9 cellular contexts compared by ENCODE assay signal in genomic region chr4:8269535-8270417, GRCh38. TPM values are rescaled to one million over a fixed set of nuclear protein-coding genes. Genes with fewer than 3 reads are reported as not detected.
DNase-seq lines count a peak whose midpoint lies in the region; ATAC-seq, FAIRE-seq and TF ChIP-seq lines count a peak whose summit lies in the region.
"Had no signal": no experiment of that assay in that cellular context is flagged by ENCODE, and none has a peak within 500 bp of the region (broad histone marks: within the 10 kb centered on the region; RNA-seq: fewer than 3 reads in every experiment).

HTRA3 (plus strand) TSS chr4:8269754; CDS start chr4:8269969, 215 bp downstream.

- H3K9ac ChIP-seq in endothelial cell of umbilical vein (replicated peaks; ENCODE audit: extremely low read depth, insufficient read depth, low read length) (peak within 1 kb of the TSS; percentile 21), SK-N-SH (no peak within 1 kb of the TSS)

- H3K79me2 ChIP-seq in endothelial cell of umbilical vein (ENCODE audit: control insufficient read depth, insufficient read depth, low read length): no peaks in the 10 kb centered on the region
- H3K79me2 ChIP-seq in SK-N-SH (ENCODE audit: insufficient read depth): no peaks in the 10 kb centered on the region

- no peaks in the 10 kb centered on the region for H3K4me1 Mint-ChIP-seq in stimulated activated naive CD8-positive, alpha-beta T cell treated with anti-CD3 and anti-CD28 coated beads, Interleukin-15, amount 100 ng/mL, for 72 hours

- TF ChIP-seq CTCF in endothelial cell of umbilical vein (IDR thresholded peaks at IDR 0.05; ENCODE audit: extremely low read depth in 1 of 2, insufficient read depth in 1 of 2, low read depth in 1 of 2, low read length in 2 of 2): no peak
- no peak for TF ChIP-seq CTCF in SK-N-SH (IDR thresholded peaks at IDR 0.05)

- H3K27ac Mint-ChIP-seq in stimulated activated naive CD8-positive, alpha-beta T cell treated with anti-CD3 and anti-CD28 coated beads, Interleukin-15, amount 100 ng/mL, for 72 hours: no peak within 1 kb of the TSS

- FAIRE-seq in endothelial cell of umbilical vein (lab: Jason Lieb, UNC): peak; percentile 75

- dilution Hi-C loops in endothelial cell of umbilical vein (cut with MboI; ENCODE audit: extremely low pct_ligation_motif_present, low sequenced_read_pairs): no loop called here

- H3K9me3 ChIP-seq in endothelial cell of umbilical vein (replicated peaks; ENCODE audit: control insufficient read depth, insufficient read depth, low read length) (no peaks in the 10 kb centered on the region), aorta (ENCODE audit: control insufficient read depth, low read length) (no peaks in the 10 kb centered on the region), SK-N-SH (no peaks in the 10 kb centered on the region)

- H3K4me3 Mint-ChIP-seq in stimulated activated naive CD8-positive, alpha-beta T cell treated with anti-CD3 and anti-CD28 coated beads, Interleukin-15, amount 100 ng/mL, for 72 hours: peak within 1 kb of the TSS in 1 of 2 donors; percentile 21

- H3K9me1 ChIP-seq in endothelial cell of umbilical vein (replicated peaks; ENCODE audit: control insufficient read depth, extremely low read depth, insufficient read depth, low read length): no peaks in the 10 kb centered on the region

- H3K4me3 ChIP-seq in endothelial cell of umbilical vein (replicated peaks in 1 of 3; ENCODE audit: insufficient read depth in 1 of 3, low read depth in 1 of 3, low read length in 3 of 3) (peak within 1 kb of the TSS in 2 of 3 experiments; percentile 24 to 32), aorta (ENCODE audit: low read length in 2 of 2) (peak within 1 kb of the TSS in 1 of 2 donors; percentile 33), SK-N-SH (ENCODE audit: low read depth in 2 of 2, low read length in 1 of 2) (no peak within 1 kb of the TSS)

- DNase-seq in stimulated activated naive CD8-positive, alpha-beta T cell treated with anti-CD3 and anti-CD28 coated beads, Interleukin-15, amount 100 ng/mL, for 72 hours: no peak
- DNase-seq in stimulated activated naive CD8-positive, alpha-beta T cell treated with anti-CD3 and anti-CD28 coated beads, Interleukin-15, Interleukin-2, amounts not matched to agents 100 U/mL and 50 U/mL, for 24 hours: no peak
- DNase-seq in endothelial cell of umbilical vein (ENCODE audit: low read depth, low spot score): peak; percentile 51
- DNase-seq in mucosa of gallbladder (ENCODE audit: low spot score): no peak
- DNase-seq in aorta: peak in 1 of 2 donors; percentile 72
- no peak for DNase-seq in KBM-7
- DNase-seq in stimulated activated CD4-positive, alpha-beta T cell treated with anti-CD3 and anti-CD28 coated beads, Interleukin-4, amount 100 ng/mL, for 1 hour: no peak
- DNase-seq in SK-N-SH: no peak
- DNase-seq: DMS79 treated with DMSO at 0.1 percent for 48 hours had no signal

- TF ChIP-seq POLR2A in endothelial cell of umbilical vein (IDR thresholded peaks at IDR 0.05; ENCODE audit: low read depth, low read length): peak; percentile 75

- CTCF ChIA-PET in endothelial cell of umbilical vein (lab: Charles Lee) (interaction anchor here (1.0 to 6.4 kb wide), 6 partner anchors 9 to 141 kb away, joined by 3 to 242 read pairs (median 5); no protein-coding TSS in a partner anchor), SK-N-SH (lab: Yijun Ruan, JAX) (interaction anchor here (0.9 kb wide), 1 partner anchor 134 kb away, joined by 3 read pairs; no protein-coding TSS in a partner anchor)

- no peaks in the 10 kb centered on the region for H3K9me3 Mint-ChIP-seq in stimulated activated naive CD8-positive, alpha-beta T cell treated with anti-CD3 and anti-CD28 coated beads, Interleukin-15, amount 100 ng/mL, for 72 hours

- no peak within 1 kb of the TSS for H3K27ac ChIP-seq in endothelial cell of umbilical vein (ENCODE audit: insufficient read depth, low read depth, low read length)
- no peak within 1 kb of the TSS for H3K27ac ChIP-seq in aorta (ENCODE audit: low read depth in 1 of 2, low read length in 2 of 2)
- no peak within 1 kb of the TSS for H3K27ac ChIP-seq in SK-N-SH (ENCODE audit: low read depth in 2 of 2, low read length in 1 of 2)

- H3K4me2 ChIP-seq in endothelial cell of umbilical vein (ENCODE audit: insufficient read depth, low read length) (peak within 1 kb of the TSS; percentile 57), SK-N-SH (no peak within 1 kb of the TSS)

- TF ChIP-seq EP300 in SK-N-SH (IDR thresholded peaks at IDR 0.05; ENCODE audit: borderline replicate concordance in 1 of 2, low read depth in 1 of 2, low read length in 1 of 2): no peak

- BruUV-seq in endothelial cell of umbilical vein (replicated peaks; lab: Mats Ljungman, UMichigan): no TSS peak

- TF ChIP-seq RAD21 in SK-N-SH (IDR thresholded peaks at IDR 0.05; ENCODE audit: low read length): no peak

- H3K4me1 ChIP-seq in endothelial cell of umbilical vein (ENCODE audit: control insufficient read depth, extremely low read depth, insufficient read depth, low read length): peaks cover 16% of the 10 kb centered on the region
- no peaks in the 10 kb centered on the region for H3K4me1 ChIP-seq in aorta (ENCODE audit: control insufficient read depth in 1 of 2, insufficient read depth in 2 of 2, low read length in 2 of 2)
- H3K4me1 ChIP-seq in SK-N-SH (ENCODE audit: control insufficient read depth in 1 of 2, insufficient read depth in 2 of 2, low read depth in 1 of 2, low read length in 1 of 2): peaks cover 0 to 48% of the 10 kb centered on the region in 2 experiments; a peak in 2 of 4 replicates

- peak; percentile 45 for ATAC-seq in stimulated activated naive CD8-positive, alpha-beta T cell treated with anti-CD3 and anti-CD28 coated beads, Interleukin-15, amount 100 ng/mL, for 72 hours
- no peak for ATAC-seq in stimulated activated naive CD8-positive, alpha-beta T cell treated with anti-CD3 and anti-CD28 coated beads, Interleukin-15, Interleukin-2, amounts not matched to agents 100 U/mL and 50 U/mL, for 24 hours
- peak; percentile 71 for ATAC-seq in aorta (ENCODE audit: low FRiP score)

- H3F3A ChIP-seq in SK-N-SH (replicated peaks; ENCODE audit: insufficient read depth): no peaks in the 10 kb centered on the region

- peaks cover 60% of the 10 kb centered on the region for H3K27me3 Mint-ChIP-seq in stimulated activated naive CD8-positive, alpha-beta T cell treated with anti-CD3 and anti-CD28 coated beads, Interleukin-15, amount 100 ng/mL, for 72 hours

- peak within 1 kb of the TSS; percentile 71 for H2AFZ ChIP-seq in endothelial cell of umbilical vein (ENCODE audit: low read depth, low read length)
- no peak within 1 kb of the TSS for H2AFZ ChIP-seq in SK-N-SH (ENCODE audit: low read depth)

- no peaks in the 10 kb centered on the region for H3K9me2 ChIP-seq in SK-N-SH

- H3K27me3 ChIP-seq in endothelial cell of umbilical vein (ENCODE audit: control insufficient read depth in 2 of 2, insufficient read depth in 2 of 2, low read length in 2 of 2) (no peaks in the 10 kb centered on the region), aorta (ENCODE audit: control insufficient read depth in 1 of 2, insufficient read depth in 2 of 2, low read length in 1 of 2) (no peaks in the 10 kb centered on the region), SK-N-SH (ENCODE audit: insufficient read depth) (no peaks in the 10 kb centered on the region)

- POLR2A ChIA-PET in endothelial cell of umbilical vein (lab: Charles Lee) (interaction anchor here (0.6 to 1.0 kb wide), 4 partner anchors 8 to 133 kb away, joined by 3 to 9 read pairs (median 4); no protein-coding TSS in a partner anchor), SK-N-SH (lab: Yijun Ruan, JAX) (no interaction called here)

- intact Hi-C loops in endothelial cell of umbilical vein (cut with micrococcal nuclease): loop anchor here (10.0 kb wide), 1 partner anchor 325 kb away; the partner anchor contains the start of gene CPZ
- intact Hi-C loops in aorta (cut with DNase I): loop anchor here in 1 of 2 donors (5.0 to 10.0 kb wide), 2 partner anchors 65 to 123 kb away; no protein-coding TSS in a partner anchor

- in situ Hi-C loops in KBM-7 (cut with MboI; ENCODE audit: low pct_unique_long_range_greater_than_20kb, low sequenced_read_pairs): no loop called here

- 2% methylated on average over 97 to 111 of the region's 111 CpGs for WGBS in aorta, 2 donors
- WGBS in SK-N-SH (ENCODE audit: low lambda C conversion rate): 90% methylated on average over 52 of the region's 111 CpGs

- H4K20me1 ChIP-seq in endothelial cell of umbilical vein (replicated peaks; ENCODE audit: control insufficient read depth, extremely low read depth, insufficient read depth, low read length) (no peaks in the 10 kb centered on the region), SK-N-SH (ENCODE audit: insufficient read depth) (no peaks in the 10 kb centered on the region)

- H3K36me3 ChIP-seq in endothelial cell of umbilical vein (ENCODE audit: control insufficient read depth in 2 of 2, extremely low read depth in 1 of 2, insufficient read depth in 2 of 2, low read length in 2 of 2) (no peaks in the 10 kb centered on the region), aorta (ENCODE audit: control insufficient read depth in 1 of 2, insufficient read depth in 2 of 2, low read length in 1 of 2) (no peaks in the 10 kb centered on the region), SK-N-SH (replicated peaks in 1 of 2; ENCODE audit: control insufficient read depth in 1 of 2, insufficient read depth in 2 of 2, low read length in 1 of 2) (no peaks in the 10 kb centered on the region)

TF ChIP-seq in endothelial cell of umbilical vein, 7 proteins besides CTCF, POLR2A, EP300 and RAD21:
- TF ChIP-seq EZH2 (IDR thresholded peaks at IDR 0.05; ENCODE audit: borderline replicate concordance, low read depth, low read length, severe bottlenecking): no peak
- TF ChIP-seq POLR2AphosphoS5 (IDR thresholded peaks at IDR 0.05; ENCODE audit: insufficient read depth, low read depth, low read length): peak; percentile 68

RNA-seq across cellular contexts. Expression of gene HTRA3, which starts in this region (rescaled TPM):
- total RNA-seq in endothelial cell of umbilical vein (8.2 and 12.0 TPM in 2 replicates), mucosa of gallbladder (20.3 TPM), aorta (100 to 1,000 TPM in 1 of 2 donors, 10 to 100 TPM in 1; 31.8 to 129 TPM)
- polyA plus RNA-seq in endothelial cell of umbilical vein (9.0 and 10.6 TPM in 2 replicates), aorta (1 to 10 TPM; 1.1 to 5.2 TPM), SK-N-SH (2012; rRNA removed) (0.05 TPM in 1 of 2 replicates, not detected in the other)
- 9.9 TPM in 2 replicates for polyA plus RNA-seq in endothelial cell of umbilical vein (2011; cell fraction: cytosol; rRNA removed)
- polyA plus RNA-seq in endothelial cell of umbilical vein (2011; cell fraction: nucleus; rRNA removed): 3.4 and 4.2 TPM in 2 replicates
- 13.5 and 22.2 TPM in 2 replicates for polyA plus RNA-seq in endothelial cell of umbilical vein (2012)
- 3.3 and 4.1 TPM in 2 replicates for polyA minus RNA-seq in endothelial cell of umbilical vein
- 0.41 TPM for polyA minus RNA-seq in endothelial cell of umbilical vein (2011; cell fraction: cytosol; rRNA and poly(A)+ RNA removed)
- 1.5 and 1.6 TPM in 2 replicates for polyA minus RNA-seq in endothelial cell of umbilical vein (2011; cell fraction: nucleus; rRNA and poly(A)+ RNA removed)
- 0.01 and 0.03 TPM in 2 replicates for polyA plus RNA-seq in SK-N-SH (2012; cell fraction: cytosol; rRNA removed)
- polyA plus RNA-seq in SK-N-SH (2012; cell fraction: nucleus; rRNA removed): 0.04 and 0.05 TPM in 2 replicates

Comparison
In these comparisons a context has a peak if more than half of its experiments do, and no peak if none do; other contexts are left out.
1. H3K4me3 ChIP-seq: peak in endothelial cell of umbilical vein (2 of 3); none in SK-N-SH (0 of 2).